Comparison of ENCODE assay signal across 9 cellular contexts in the genomic region with DNA sequence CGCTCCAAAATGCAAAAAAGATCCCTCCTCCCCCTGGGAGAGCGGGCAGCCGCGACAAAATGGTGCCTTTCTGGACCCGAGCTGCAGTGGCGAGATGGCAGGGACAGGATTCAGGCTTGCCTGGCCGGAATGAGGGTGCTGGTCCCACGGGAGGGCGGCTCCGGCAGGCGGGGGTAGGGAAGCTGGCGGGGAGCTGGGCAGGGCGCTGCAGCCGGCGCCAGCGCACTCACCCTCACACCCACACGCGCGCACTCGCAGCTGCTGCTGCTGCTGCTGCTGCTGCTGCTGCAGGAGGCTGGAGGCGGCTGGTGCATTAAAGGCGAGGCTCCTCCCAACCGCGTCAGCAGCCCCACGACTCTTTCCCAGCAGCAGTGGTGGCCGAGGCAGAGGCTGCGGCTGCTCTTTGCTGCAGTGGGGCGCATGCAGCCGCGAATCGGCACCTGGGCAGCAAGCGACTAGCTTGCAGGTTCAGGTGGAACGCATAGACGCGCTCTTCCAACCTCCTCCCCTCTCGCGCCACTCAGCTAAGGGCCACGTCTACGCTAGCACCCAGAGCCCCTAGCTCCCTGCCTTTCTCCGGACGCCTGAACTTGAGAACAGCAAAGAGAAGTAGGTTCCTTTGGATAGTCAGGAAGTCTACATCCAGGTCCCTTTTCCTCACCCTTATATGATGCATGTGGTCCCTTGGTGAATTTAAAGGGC. TPM values are rescaled to one million over a fixed set of nuclear protein-coding genes. Genes with fewer than 3 reads are reported as not detected.
DNase-seq lines count a peak whose midpoint lies in the region; ATAC-seq, FAIRE-seq and TF ChIP-seq lines count a peak whose summit lies in the region.
"Had no signal": no experiment of that assay in that cellular context is flagged by ENCODE, and none has a peak within 500 bp of the region (broad histone marks: within the 10 kb centered on the region; RNA-seq: fewer than 3 reads in every experiment).

A gene (minus strand): TSS at position 287 of the 702 bp plus-strand sequence.

- H4K20me1 ChIP-seq in neural cell (ENCODE audit: insufficient read depth) = no peaks in the 10 kb centered on the region

- H3K9ac ChIP-seq in neural cell (ENCODE audit: low read length) = peak within 1 kb of the TSS; percentile 84

- TF ChIP-seq EP300 in neural cell (conservative IDR thresholded peaks at IDR 0.05; ENCODE audit: poor library complexity, severe bottlenecking) = peak; percentile 92
- TF ChIP-seq EP300 in transverse colon (IDR thresholded peaks at IDR 0.05; ENCODE audit: low read depth) = no peak

- H3K27ac ChIP-seq in neural cell (ENCODE audit: low read length) (peak within 1 kb of the TSS; percentile 87), transverse colon (peak within 1 kb of the TSS in 2 of 4 donors; percentile 54 to 67)

- H3K79me2 ChIP-seq in neural cell (replicated peaks; ENCODE audit: insufficient read depth, low read length) = peaks cover 45% of the 10 kb centered on the region

- H2AFZ ChIP-seq in neural cell (ENCODE audit: low read depth, low read length) = peak within 1 kb of the TSS; percentile 51

- 4% methylated on average over 35 of the region's 41 CpGs; no CpG with 5 or more reads in 1 of the 2 donors for WGBS in transverse colon (ENCODE audit: low coverage in 1 of 2), 2 donors

- DNase-seq in AML-193 (lab: John Stamatoyannopoulos, UW) (peak; percentile 46 to 56), NCI-H69 (lab: John Stamatoyannopoulos, UW) (peak; percentile 84), activated gamma-delta T cell (lab: John Stamatoyannopoulos, UW) (peak; percentile 43), frontal cortex (ENCODE audit: low spot score in 2 of 2) (peak; percentile 51 to 66), transverse colon (peak; percentile 16)

- H3K9me3 ChIP-seq in neural cell (ENCODE audit: low read length) (no peaks in the 10 kb centered on the region), transverse colon (no peaks in the 10 kb centered on the region)

- peak; percentile 71 for TF ChIP-seq RAD21 in neural cell (conservative IDR thresholded peaks at IDR 0.05)

- no peak for TF ChIP-seq POLR2A in transverse colon (IDR thresholded peaks at IDR 0.05)

- no peak for FAIRE-seq in frontal cortex (lab: Jason Lieb, UNC)
- FAIRE-seq: islet of Langerhans had no signal

- H3K36me3 ChIP-seq in neural cell (ENCODE audit: insufficient read depth, low read length) = no peaks in the 10 kb centered on the region
- no peaks in the 10 kb centered on the region for H3K36me3 ChIP-seq in transverse colon

- in situ Hi-C loops in transverse colon (cut with MboI; ENCODE audit: low pct_ligation_motif_present in 1 of 4, low pct_unique_long_range_greater_than_20kb in 1 of 4, low sequenced_read_pairs in 3 of 4) = no loop called here

- peak within 1 kb of the TSS; percentile 89 for H3K4me2 ChIP-seq in neural cell (ENCODE audit: low read length)

- H3K9me2 ChIP-seq in neural cell (ENCODE audit: insufficient read depth, low read length) = no peaks in the 10 kb centered on the region

- ATAC-seq in GM21528 (IDR thresholded peaks at IDR 0.05; ENCODE audit: low FRiP score, unreplicated experiment) = peak; percentile 54
- ATAC-seq in GM21737 (IDR thresholded peaks at IDR 0.05; ENCODE audit: unreplicated experiment) = no peak

- H3K4me3 ChIP-seq in neural cell (ENCODE audit: low read length) (peak within 1 kb of the TSS; percentile 97), transverse colon (peak within 1 kb of the TSS; percentile 27 to 53 (median 39))

- intact Hi-C loops in transverse colon (cut with DNase I; ENCODE audit: low total_unique reads) = no loop called here

- no peaks in the 10 kb centered on the region for H3F3A ChIP-seq in neural cell (ENCODE audit: insufficient read depth, low read length, poor library complexity, severe bottlenecking)

- TF ChIP-seq CTCF in neural cell (IDR thresholded peaks at IDR 0.05; ENCODE audit: poor library complexity, severe bottlenecking) (no peak), transverse colon (IDR thresholded peaks at IDR 0.05) (no peak)

- peaks cover 4 to 20% (median 9%) of the 10 kb centered on the region in 4 donors for H3K4me1 ChIP-seq in transverse colon

- H3K27me3 ChIP-seq in neural cell (ENCODE audit: insufficient read depth, low read depth, low read length) = peaks cover 5% of the 10 kb centered on the region
- peaks cover 50% of the 10 kb centered on the region for H3K27me3 ChIP-seq in transverse colon

TF ChIP-seq in neural cell, 6 proteins besides CTCF, POLR2A, EP300 and RAD21:
- TF ChIP-seq MXI1 (conservative IDR thresholded peaks at IDR 0.05; ENCODE audit: poor library complexity, severe bottlenecking) = peak; percentile 74
- no peak for TF ChIP-seq EZH2 (IDR thresholded peaks at IDR 0.05; ENCODE audit: borderline replicate concordance, insufficient read depth, low read length, poor library complexity, severe bottlenecking)
- TF ChIP-seq, protein P1, sequence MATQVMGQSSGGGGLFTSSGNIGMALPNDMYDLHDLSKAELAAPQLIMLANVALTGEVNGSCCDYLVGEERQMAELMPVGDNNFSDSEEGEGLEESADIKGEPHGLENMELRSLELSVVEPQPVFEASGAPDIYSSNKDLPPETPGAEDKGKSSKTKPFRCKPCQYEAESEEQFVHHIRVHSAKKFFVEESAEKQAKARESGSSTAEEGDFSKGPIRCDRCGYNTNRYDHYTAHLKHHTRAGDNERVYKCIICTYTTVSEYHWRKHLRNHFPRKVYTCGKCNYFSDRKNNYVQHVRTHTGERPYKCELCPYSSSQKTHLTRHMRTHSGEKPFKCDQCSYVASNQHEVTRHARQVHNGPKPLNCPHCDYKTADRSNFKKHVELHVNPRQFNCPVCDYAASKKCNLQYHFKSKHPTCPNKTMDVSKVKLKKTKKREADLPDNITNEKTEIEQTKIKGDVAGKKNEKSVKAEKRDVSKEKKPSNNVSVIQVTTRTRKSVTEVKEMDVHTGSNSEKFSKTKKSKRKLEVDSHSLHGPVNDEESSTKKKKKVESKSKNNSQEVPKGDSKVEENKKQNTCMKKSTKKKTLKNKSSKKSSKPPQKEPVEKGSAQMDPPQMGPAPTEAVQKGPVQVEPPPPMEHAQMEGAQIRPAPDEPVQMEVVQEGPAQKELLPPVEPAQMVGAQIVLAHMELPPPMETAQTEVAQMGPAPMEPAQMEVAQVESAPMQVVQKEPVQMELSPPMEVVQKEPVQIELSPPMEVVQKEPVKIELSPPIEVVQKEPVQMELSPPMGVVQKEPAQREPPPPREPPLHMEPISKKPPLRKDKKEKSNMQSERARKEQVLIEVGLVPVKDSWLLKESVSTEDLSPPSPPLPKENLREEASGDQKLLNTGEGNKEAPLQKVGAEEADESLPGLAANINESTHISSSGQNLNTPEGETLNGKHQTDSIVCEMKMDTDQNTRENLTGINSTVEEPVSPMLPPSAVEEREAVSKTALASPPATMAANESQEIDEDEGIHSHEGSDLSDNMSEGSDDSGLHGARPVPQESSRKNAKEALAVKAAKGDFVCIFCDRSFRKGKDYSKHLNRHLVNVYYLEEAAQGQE (IDR thresholded peaks at IDR 0.05; ENCODE audit: borderline replicate concordance) = no peak
- TF ChIP-seq TAF1 (IDR thresholded peaks at IDR 0.05; ENCODE audit: low read depth) = peak; percentile 65
- peak; percentile 87 for TF ChIP-seq POLR2AphosphoS5 (IDR thresholded peaks at IDR 0.05)
- TF ChIP-seq SMC3 (conservative IDR thresholded peaks at IDR 0.05; ENCODE audit: poor library complexity) = peak; percentile 68

RNA-seq across cellular contexts. Expression of the gene that starts here (rescaled TPM):
- total RNA-seq in frontal cortex (136 TPM), transverse colon (1 to 10 TPM in 3 of 4 donors, under 1 TPM in 1; 0.20 to 1.9 (median 1.3) TPM)
- polyA plus RNA-seq in neural cell = 246 and 250 TPM in 2 replicates
- polyA minus RNA-seq in neural cell = 309 and 339 TPM in 2 replicates

Comparison
In these comparisons a context has a peak if more than half of its experiments do, and no peak if none do; other contexts are left out.
1. RNA of the gene that starts here (total RNA-seq): 136 TPM in frontal cortex (single experiment); 0.20 to 1.9 TPM in transverse colon; every median in the first group is over 10 times any median in the second.
2. DNase-seq: peak in every context shown above with its lines; median percentile 84 in NCI-H69; 58 in frontal cortex; 51 in AML-193; 43 in activated gamma-delta T cell; 16 in transverse colon.